19 cellular contexts compared by ENCODE assay signal in genomic region chr7:47284691-47285246, GRCh38.
DNase-seq lines count a peak whose midpoint lies in the region; ATAC-seq, FAIRE-seq and TF ChIP-seq lines count a peak whose summit lies in the region.
"Had no signal": no experiment of that assay in that cellular context is flagged by ENCODE, and none has a peak within 500 bp of the region (broad histone marks: within the 10 kb centered on the region; RNA-seq: fewer than 3 reads in every experiment).

No MANE protein-coding gene starts in this region.

- no peak overlapping the region for H3K4me3 ChIP-seq in A549

- H3K36me3 Mint-ChIP-seq in immature natural killer cell, result no peaks in the 10 kb centered on the region

- H3K27ac Mint-ChIP-seq in immature natural killer cell, result no peak overlapping the region
- H3K27ac Mint-ChIP-seq: IgD-negative memory B cell had no signal

- H3K27ac ChIP-seq in A549, result no peak overlapping the region

- H3K4me1 ChIP-seq in A549, result peaks cover 22% of the 10 kb centered on the region

- intact Hi-C loops in posterior vena cava (cut with DNase I), result no loop called here

- no peak overlapping the region for H3K4me3 Mint-ChIP-seq in immature natural killer cell
- H3K4me3 Mint-ChIP-seq: IgD-negative memory B cell had no signal

- FAIRE-seq in A549 (lab: Jason Lieb, UNC), result no peak

- no peak for TF ChIP-seq EP300 in A549 (IDR thresholded peaks at IDR 0.05)

- TF ChIP-seq POLR2A in A549 (IDR thresholded peaks at IDR 0.05; ENCODE audit: low read length), result no peak

- DNase-seq in A549 (ENCODE audit: low read depth in 1 of 2, low spot score in 1 of 2), result no peak
- DNase-seq in DMS53 (lab: John Stamatoyannopoulos, UW), result peak; percentile 75
- peak; percentile 6 for DNase-seq in RPMI8226
- peak; percentile 44 for DNase-seq in posterior vena cava (ENCODE audit: low spot score)
- DNase-seq in HPDE6-E6E7 (ENCODE audit: extremely low spot score), result no peak
- DNase-seq in immature natural killer cell, result no peak
- DNase-seq: ACHN; AML-193; DMS79; H7; Kasumi-1; MM.1S; NCI-H1105 treated with DMSO at 0.1 percent for 48 hours; NCI-H1694 treated with DMSO at 0.1 percent for 48 hours; NCI-H510A treated with DMSO at 0.1 percent for 48 hours; NK-92 treated with Interleukin-12 subunit alpha and Interleukin-12 subunit beta, amount 100 ng/mL, for 24 hours; SIG-M5 had no signal

- WGBS in A549 (ENCODE audit: missing lambda C conversion rate), result 92% methylated on average over 9 of the region's 9 CpGs

- no peak for TF ChIP-seq CTCF in A549 (IDR thresholded peaks at IDR 0.05)

- CTCF ChIA-PET in A549 (lab: Yijun Ruan, JAX), result interaction anchor here (2.2 kb wide), 1 partner anchor 18 kb away, joined by 11 read pairs; no protein-coding TSS in a partner anchor

- H3K27me3 Mint-ChIP-seq in immature natural killer cell (ENCODE audit: low read depth in 3 of 3), result peaks cover 0 to 7% (median 1%) of the 10 kb centered on the region in 3 donors
- H3K27me3 Mint-ChIP-seq: IgD-negative memory B cell had no signal

- no peaks in the 10 kb centered on the region for H3K9me3 ChIP-seq in A549

- no peak overlapping the region for H3K4me2 ChIP-seq in A549

- no peaks in the 10 kb centered on the region for H3K4me1 Mint-ChIP-seq in immature natural killer cell

- TF ChIP-seq RAD21 in A549 (conservative IDR thresholded peaks at IDR 0.05 in 1 of 2, IDR thresholded peaks at IDR 0.05 in 1 of 2), result no peak

- H3K9me3 Mint-ChIP-seq in immature natural killer cell, result no peaks in the 10 kb centered on the region
- H3K9me3 Mint-ChIP-seq: IgD-negative memory B cell had no signal

- POLR2A ChIA-PET in A549 (lab: Yijun Ruan, JAX), result no interaction called here

- ATAC-seq in A549 (no peak), HG03097 (IDR thresholded peaks at IDR 0.05; ENCODE audit: low FRiP score, unreplicated experiment) (no peak)

TF ChIP-seq in A549, 52 proteins besides CTCF, POLR2A, EP300 and RAD21:
- TF ChIP-seq FOSL2 (IDR thresholded peaks at IDR 0.05) (no peak), FOSL2 (CRISPR knock-in tag; IDR thresholded peaks at IDR 0.05) (no peak), ZFP36 (IDR thresholded peaks at IDR 0.05; ENCODE audit: borderline replicate concordance, partially characterized antibody) (peak; percentile 85)

Comparison
In these comparisons a context has a peak if more than half of its experiments do, and no peak if none do; other contexts are left out.
1. DNase-seq: peak in DMS53 (single experiment), RPMI8226 (single experiment) and posterior vena cava (single experiment); none in A549 (0 of 2), HPDE6-E6E7 (single experiment) and immature natural killer cell (0 of 3).